ENCODE assay signal across 22 cellular contexts in the genomic region with DNA sequence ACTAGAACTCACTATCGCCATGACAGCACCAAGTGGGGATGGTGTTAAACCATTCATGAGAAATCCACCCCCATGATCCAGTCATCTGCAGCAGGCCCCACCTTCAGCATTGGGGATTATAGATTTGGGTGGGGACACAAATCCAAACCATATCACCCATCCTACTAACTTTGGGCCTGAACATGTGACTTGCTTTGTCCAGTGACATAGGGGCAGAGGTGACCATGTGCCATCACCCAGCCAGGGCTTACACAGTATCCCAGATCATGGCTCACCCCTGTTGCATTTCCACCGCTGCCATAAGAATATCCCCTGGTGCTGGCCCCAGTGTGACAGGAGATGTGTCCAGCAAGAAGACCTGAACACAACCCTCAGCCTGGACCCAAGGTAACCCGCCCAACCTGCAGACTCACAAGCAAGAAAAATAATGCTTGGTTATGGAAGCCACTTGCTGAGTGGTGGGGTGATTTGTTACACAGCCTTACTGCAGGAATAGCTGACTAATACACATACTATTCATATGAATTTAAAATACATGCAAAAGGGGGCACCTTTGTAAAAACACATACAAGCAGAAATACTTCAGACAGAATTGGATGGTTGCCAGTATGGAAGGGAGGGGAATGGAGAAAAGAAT.
A peak's percentile ranks its signal among the peaks of the same experiment; 100 is the strongest.
DNase-seq lines count a peak whose midpoint lies in the region; ATAC-seq, FAIRE-seq and TF ChIP-seq lines count a peak whose summit lies in the region.
"Had no signal": no experiment of that assay in that cellular context is flagged by ENCODE, and none has a peak within 500 bp of the region (broad histone marks: within the 10 kb centered on the region; RNA-seq: fewer than 3 reads in every experiment).

No MANE protein-coding gene starts in this region.

- TF ChIP-seq EP300 in HepG2 (IDR thresholded peaks at IDR 0.05; ENCODE audit: low read depth in 2 of 2, low read length in 2 of 2) = no peak
- TF ChIP-seq EP300 in HepG2 (CRISPR knock-in tag; IDR thresholded peaks at IDR 0.05; ENCODE audit: borderline replicate concordance) = no peak

- no peak overlapping the region for H2BK12ac ChIP-seq in trophoblast cell (ENCODE audit: low read length)

- ATAC-seq in HepG2 (no peak), right lobe of liver (no peak), Right ventricle myocardium superior (ENCODE audit: poor library complexity) (no peak)
- ATAC-seq: A549; CD8-positive, alpha-beta T cell had no signal

- no peak for TF ChIP-seq RAD21 in HepG2 (CRISPR knock-in tag; IDR thresholded peaks at IDR 0.05)

- H4K91ac ChIP-seq in trophoblast cell (ENCODE audit: low read depth, low read length) = no peak overlapping the region

- H3K27me3 ChIP-seq in HepG2 (ENCODE audit: control insufficient read depth in 1 of 2, insufficient read depth in 2 of 2, low read length in 2 of 2) (peaks cover 2 to 39% of the 10 kb centered on the region in 2 experiments; a peak in 3 of 5 replicates), right lobe of liver (no peaks in the 10 kb centered on the region), trophoblast cell (ENCODE audit: insufficient read depth, low read length) (no peaks in the 10 kb centered on the region), spleen (replicated peaks in 1 of 7) (peaks cover 0 to 43% (median 0%) of the 10 kb centered on the region in 7 donors)
- H3K27me3 ChIP-seq: BLaER1 treated with 17β-estradiol and CSF1 and Interleukin-3, amounts not matched to agents 10 nM and 100 nM had no signal

- BruUV-seq in HepG2 (replicated peaks; lab: Mats Ljungman, UMichigan) = no TSS peak

- H4K8ac ChIP-seq in trophoblast cell (ENCODE audit: low read depth, low read length) = no peak overlapping the region

- H2BK5ac ChIP-seq in trophoblast cell (ENCODE audit: low read depth, low read length, poor library complexity) = no peak overlapping the region

- CTCF ChIA-PET in HepG2 (lab: Yijun Ruan, JAX; ENCODE audit: low intra/inter-chr PET ratio, low total read pairs) = no interaction called here

- no peak overlapping the region for H3K27ac ChIP-seq in HepG2 (ENCODE audit: extremely low read length, insufficient read depth, low read length)
- no peak overlapping the region for H3K27ac ChIP-seq in right lobe of liver
- H3K27ac ChIP-seq in trophoblast cell (ENCODE audit: low read depth, low read length) = no peak overlapping the region
- no peak overlapping the region for H3K27ac ChIP-seq in spleen
- H3K27ac ChIP-seq: 22Rv1; A549; BLaER1 treated with 17β-estradiol and CSF1 and Interleukin-3, amounts not matched to agents 10 nM and 100 nM; C4-2B had no signal

- no peak for FAIRE-seq in HepG2 (lab: Jason Lieb, UNC)
- FAIRE-seq: A549, D721Med, G401.6, GM12891, GM18507, GM19239 had no signal

- H3K4ac ChIP-seq in trophoblast cell (ENCODE audit: low read depth, low read length) = no peak overlapping the region

- no peaks in the 10 kb centered on the region for H3K79me1 ChIP-seq in trophoblast cell (ENCODE audit: low read length)

- H3K9ac ChIP-seq in HepG2 (ENCODE audit: insufficient read depth, low read depth, low read length) (no peak overlapping the region), trophoblast cell (ENCODE audit: low read length) (no peak overlapping the region)
- H3K9ac ChIP-seq: BLaER1 treated with 17β-estradiol and CSF1 and Interleukin-3, amounts not matched to agents 10 nM and 100 nM had no signal

- H3K18ac ChIP-seq in trophoblast cell (ENCODE audit: low read length) = no peak overlapping the region

- in situ Hi-C loops in HepG2 (cut with HindIII; ENCODE audit: extremely low pct_ligation_motif_present, low pct_unique_long_range_greater_than_20kb) = no loop called here

- no peak overlapping the region for H4K12ac ChIP-seq in trophoblast cell (ENCODE audit: low read depth, low read length)

- H3K14ac ChIP-seq in trophoblast cell (ENCODE audit: low read length) = no peak overlapping the region

- no peak overlapping the region for H2BK120ac ChIP-seq in trophoblast cell (ENCODE audit: insufficient read depth, low read length, poor library complexity)

- TF ChIP-seq POLR2A in HepG2 (IDR thresholded peaks at IDR 0.05; ENCODE audit: insufficient read depth in 1 of 2, low read depth in 2 of 2, low read length in 2 of 2) (no peak), right lobe of liver (IDR thresholded peaks at IDR 0.05) (no peak), spleen (IDR thresholded peaks at IDR 0.05) (no peak)

- intact Hi-C loops in HepG2 (cut with micrococcal nuclease; ENCODE audit: unreplicated experiment) (no loop called here), right lobe of liver (cut with DNase I) (no loop called here), spleen (cut with DNase I; ENCODE audit: low total_unique reads) (no loop called here), Right ventricle myocardium superior (cut with DNase I) (no loop called here)

- H3K23ac ChIP-seq in trophoblast cell (ENCODE audit: low read length) = no peak overlapping the region

- H3K4me1 ChIP-seq in HepG2 (ENCODE audit: insufficient read depth, low read length) = no peaks in the 10 kb centered on the region
- no peaks in the 10 kb centered on the region for H3K4me1 ChIP-seq in right lobe of liver
- H3K4me1 ChIP-seq in trophoblast cell (ENCODE audit: control insufficient read depth in 1 of 2, insufficient read depth in 2 of 2, low read length in 2 of 2) = no peaks in the 10 kb centered on the region
- H3K4me1 ChIP-seq in spleen = no peaks in the 10 kb centered on the region
- H3K4me1 ChIP-seq: A549, Caco-2 had no signal

- H2AFZ ChIP-seq in HepG2 (ENCODE audit: low read length) = no peak overlapping the region
- no peak overlapping the region for H2AFZ ChIP-seq in trophoblast cell (ENCODE audit: insufficient read depth, low read length, poor library complexity)

- H3K9me3 ChIP-seq in HepG2 (ENCODE audit: low read length) (no peaks in the 10 kb centered on the region), right lobe of liver (no peaks in the 10 kb centered on the region), trophoblast cell (ENCODE audit: insufficient read depth, low read depth, low read length) (peaks cover 8% of the 10 kb centered on the region), spleen (peaks cover 0 to 11% (median 4%) of the 10 kb centered on the region in 8 donors)
- H3K9me3 ChIP-seq: Caco-2 had no signal

- POLR2A ChIA-PET in HepG2 (lab: Yijun Ruan, JAX) = no interaction called here

- H3K4me3 ChIP-seq in HepG2 (replicated peaks in 1 of 3; ENCODE audit: insufficient read depth in 1 of 3, low read depth in 2 of 3, low read length in 3 of 3) (no peak overlapping the region), right lobe of liver (no peak overlapping the region), trophoblast cell (ENCODE audit: low read depth, low read length) (peak overlapping the region; percentile 13), spleen (no peak overlapping the region)
- H3K4me3 ChIP-seq: A549; BLaER1 treated with 17β-estradiol and CSF1 and Interleukin-3, amounts not matched to agents 10 nM and 100 nM had no signal

- WGBS in HepG2 (ENCODE audit: low lambda C conversion rate) = 0% methylated on average over 3 of the region's 3 CpGs
- 0% methylated on average over 2 of the region's 3 CpGs for WGBS in right lobe of liver (ENCODE audit: insufficient coverage, low coverage, low lambda C conversion rate, missing lambda C conversion rate)
- no CpG with 5 or more reads among the region's 3 CpGs for WGBS in trophoblast cell (ENCODE audit: extremely low coverage, insufficient coverage, insufficient read length)
- 59 to 78% (median 72%) methylated on average over 3 of the region's 3 CpGs for WGBS in spleen, 5 donors

- H2AK5ac ChIP-seq in trophoblast cell (ENCODE audit: low read length) = no peak overlapping the region

- DNase-seq in HepG2 (ENCODE audit: low spot score) (no peak), right lobe of liver (no peak), trophoblast cell (no peak), spleen (peak; percentile 17), Right ventricle myocardium superior (no peak), H4 (ENCODE audit: low spot score) (no peak)
- DNase-seq: AML-193; Caco-2; Calu3; CD4-positive, alpha-beta T cell; CD8-positive, alpha-beta T cell; DMS79 treated with DMSO at 0.1 percent for 48 hours; GF-D8 had no signal

- TF ChIP-seq CTCF in HepG2 (CRISPR knock-in tag; IDR thresholded peaks at IDR 0.05) (no peak), right lobe of liver (IDR thresholded peaks at IDR 0.05) (no peak), spleen (IDR thresholded peaks at IDR 0.05 in 8 of 11, conservative IDR thresholded peaks at IDR 0.05 in 3 of 11) (no peak)

- no peaks in the 10 kb centered on the region for H4K20me1 ChIP-seq in HepG2 (ENCODE audit: insufficient read depth, low read length)
- H4K20me1 ChIP-seq: BLaER1 treated with 17β-estradiol and CSF1 and Interleukin-3, amounts not matched to agents 10 nM and 100 nM had no signal

- no peaks in the 10 kb centered on the region for H3K36me3 ChIP-seq in HepG2 (replicated peaks in 1 of 2; ENCODE audit: control insufficient read depth in 1 of 2, insufficient read depth in 2 of 2, low read length in 2 of 2)
- no peaks in the 10 kb centered on the region for H3K36me3 ChIP-seq in right lobe of liver
- no peaks in the 10 kb centered on the region for H3K36me3 ChIP-seq in trophoblast cell (ENCODE audit: control insufficient read depth in 1 of 2, insufficient read depth in 2 of 2, low read length in 2 of 2)
- H3K36me3 ChIP-seq in spleen = no peaks in the 10 kb centered on the region
- H3K36me3 ChIP-seq: BLaER1 treated with 17β-estradiol and CSF1 and Interleukin-3, amounts not matched to agents 10 nM and 100 nM had no signal

- no peaks in the 10 kb centered on the region for H3K79me2 ChIP-seq in HepG2 (ENCODE audit: insufficient read depth, low read length)
- H3K79me2 ChIP-seq in trophoblast cell (ENCODE audit: control insufficient read depth, insufficient read depth, low read length, poor library complexity) = no peaks in the 10 kb centered on the region

- no peak overlapping the region for H3K4me2 ChIP-seq in HepG2 (ENCODE audit: low read depth, low read length)
- H3K4me2 ChIP-seq in trophoblast cell (ENCODE audit: low read length) = no peak overlapping the region
- H3K4me2 ChIP-seq: A549; BLaER1 treated with 17β-estradiol and CSF1 and Interleukin-3, amounts not matched to agents 10 nM and 100 nM had no signal

TF ChIP-seq in HepG2, 621 proteins besides CTCF, POLR2A, EP300 and RAD21 (continues in another document):
- TF ChIP-seq RBAK (CRISPR knock-in tag; IDR thresholded peaks at IDR 0.05) (peak; percentile 80), MNT (IDR thresholded peaks at IDR 0.05) (peak; percentile 96), NCOR1 (IDR thresholded peaks at IDR 0.05; ENCODE audit: borderline replicate concordance, low read length) (no peak)
